15 cellular contexts compared by ENCODE assay signal in genomic region chr3:73558399-73559075, GRCh38.
DNase-seq lines count a peak whose midpoint lies in the region; TF ChIP-seq lines count a peak whose summit lies in the region.
"Had no signal": no experiment of that assay in that cellular context is flagged by ENCODE, and none has a peak within 500 bp of the region (broad histone marks: within the 10 kb centered on the region; RNA-seq: fewer than 3 reads in every experiment).

No MANE protein-coding gene starts in this region.

- H3K36me3 Mint-ChIP-seq in mesothelial cell of epicardium, result no peaks in the 10 kb centered on the region

- CTCF ChIA-PET in SK-N-SH (lab: Yijun Ruan, JAX), result interaction anchor here (0.9 kb wide), 1 partner anchor 51 kb away, joined by 3 read pairs; no protein-coding TSS in a partner anchor

- 54% methylated on average over 7 of the region's 7 CpGs for WGBS in SK-N-SH (ENCODE audit: low lambda C conversion rate)

- no peak overlapping the region for H3K4me3 Mint-ChIP-seq in mesothelial cell of epicardium

- 0 out of 2 replicates have a peak overlapping the region, but pooled peaks have one; percentile 18 for H3K4me2 ChIP-seq in SK-N-SH

- H3K4me3 ChIP-seq in AG10803 (ENCODE audit: low read length) (no peak overlapping the region), SK-N-SH (ENCODE audit: low read depth in 2 of 2, low read length in 1 of 2) (no peak overlapping the region)
- H3K4me3 ChIP-seq: cardiac muscle cell, lower lobe of right lung, SK-N-MC, tibial nerve had no signal

- H4K20me1 ChIP-seq in SK-N-SH (ENCODE audit: insufficient read depth), result no peaks in the 10 kb centered on the region; the same call in 1 of the 2 replicates

- no peaks in the 10 kb centered on the region for H3K27me3 Mint-ChIP-seq in mesothelial cell of epicardium (ENCODE audit: low read depth)

- H2AFZ ChIP-seq in SK-N-SH (ENCODE audit: low read depth), result no peak overlapping the region

- H3K4me1 Mint-ChIP-seq in mesothelial cell of epicardium, result peaks cover 48% of the 10 kb centered on the region

- no peaks in the 10 kb centered on the region for H3K27me3 ChIP-seq in SK-N-SH (ENCODE audit: insufficient read depth)
- H3K27me3 ChIP-seq: cardiac muscle cell, foreskin keratinocyte, tibial nerve had no signal

- no peaks in the 10 kb centered on the region for H3K36me3 ChIP-seq in SK-N-SH (replicated peaks in 1 of 2; ENCODE audit: control insufficient read depth in 1 of 2, insufficient read depth in 2 of 2, low read length in 1 of 2)
- H3K36me3 ChIP-seq: cardiac muscle cell, lower lobe of right lung, tibial nerve had no signal

- H3K9me3 Mint-ChIP-seq in mesothelial cell of epicardium, result no peaks in the 10 kb centered on the region

- TF ChIP-seq RAD21 in SK-N-SH (IDR thresholded peaks at IDR 0.05; ENCODE audit: low read length), result no peak

- POLR2A ChIA-PET in SK-N-SH (lab: Yijun Ruan, JAX), result no interaction called here

- H3K9me2 ChIP-seq in SK-N-SH, result no peaks in the 10 kb centered on the region

- peak overlapping the region; percentile 16 to 36; a peak in 2 of 4 replicates for H3K27ac ChIP-seq in SK-N-SH (ENCODE audit: low read depth in 2 of 2, low read length in 1 of 2)
- H3K27ac ChIP-seq: cardiac muscle cell, foreskin keratinocyte, lower lobe of right lung, SK-N-MC had no signal

- no peak for TF ChIP-seq EP300 in SK-N-SH (IDR thresholded peaks at IDR 0.05; ENCODE audit: borderline replicate concordance in 1 of 2, low read depth in 1 of 2, low read length in 1 of 2)

- peak overlapping the region; percentile 65 for H3K27ac Mint-ChIP-seq in mesothelial cell of epicardium

- H3F3A ChIP-seq in SK-N-SH (replicated peaks; ENCODE audit: insufficient read depth), result peaks cover 10% of the 10 kb centered on the region

- peaks cover 60% of the 10 kb centered on the region for H3K79me2 ChIP-seq in SK-N-SH (ENCODE audit: insufficient read depth)

- H3K4me1 ChIP-seq in SK-N-SH (ENCODE audit: control insufficient read depth in 1 of 2, insufficient read depth in 2 of 2, low read depth in 1 of 2, low read length in 1 of 2), result peaks cover 18 to 23% of the 10 kb centered on the region in 2 experiments
- H3K4me1 ChIP-seq: foreskin keratinocyte had no signal

- no peaks in the 10 kb centered on the region for H3K9me3 ChIP-seq in SK-N-SH
- H3K9me3 ChIP-seq: lower lobe of right lung, tibial nerve had no signal

- DNase-seq in AG10803 (ENCODE audit: low read depth) (peak; percentile 23), SK-N-SH (no peak), fibroblast of gingiva (ENCODE audit: low read depth) (peak; percentile 81), mesothelial cell of epicardium (ENCODE audit: low spot score in 2 of 2, unreplicated experiment in 2 of 2) (no peak), putamen (ENCODE audit: low spot score) (no peak), medulla oblongata (ENCODE audit: extremely low spot score) (no peak), SW480 (ENCODE audit: low spot score) (no peak), DMS 273 treated with DMSO at 0.1 percent for 48 hours (lab: John Stamatoyannopoulos, UW) (no peak)
- DNase-seq: activated T-cell treated with anti-CD3 and anti-CD28 coated beads, Interleukin-2, amount 50 U/mL, for 48 hours; foreskin keratinocyte; lower lobe of right lung; NCI-H524 had no signal

- TF ChIP-seq CTCF in AG10803 (conservative IDR thresholded peaks at IDR 0.05; ENCODE audit: low read length) (no peak), SK-N-SH (IDR thresholded peaks at IDR 0.05) (no peak), mesothelial cell of epicardium (IDR thresholded peaks at IDR 0.05; ENCODE audit: unreplicated experiment) (no peak)

- no peak overlapping the region for H3K9ac ChIP-seq in SK-N-SH

TF ChIP-seq in SK-N-SH, 30 proteins besides CTCF, POLR2A, EP300 and RAD21:
- TF ChIP-seq TCF12 (IDR thresholded peaks at IDR 0.05), result peak; percentile 33; the same call in 1 of the 2 replicates
- no peak for TF ChIP-seq GABPA (IDR thresholded peaks at IDR 0.05; ENCODE audit: low read depth)
- TF ChIP-seq MEF2A (IDR thresholded peaks at IDR 0.05; ENCODE audit: borderline replicate concordance, low read depth), result no peak
- TF ChIP-seq JUND (IDR thresholded peaks at IDR 0.05), result peak; percentile 70
- peak; percentile 66; the same call in 1 of the 2 replicates for TF ChIP-seq FOSL2 (IDR thresholded peaks at IDR 0.05; ENCODE audit: borderline replicate concordance, low read depth)

Comparison
In these comparisons a context has a peak if more than half of its experiments do, and no peak if none do; other contexts are left out.
1. DNase-seq: peak in AG10803 (single experiment) and fibroblast of gingiva (single experiment); none in SK-N-SH (single experiment), mesothelial cell of epicardium (0 of 2), putamen (single experiment), medulla oblongata (single experiment), SW480 (single experiment) and DMS 273 treated with DMSO at 0.1 percent for 48 hours (single experiment).